9 cellular contexts compared by ENCODE assay signal in the genomic region with DNA sequence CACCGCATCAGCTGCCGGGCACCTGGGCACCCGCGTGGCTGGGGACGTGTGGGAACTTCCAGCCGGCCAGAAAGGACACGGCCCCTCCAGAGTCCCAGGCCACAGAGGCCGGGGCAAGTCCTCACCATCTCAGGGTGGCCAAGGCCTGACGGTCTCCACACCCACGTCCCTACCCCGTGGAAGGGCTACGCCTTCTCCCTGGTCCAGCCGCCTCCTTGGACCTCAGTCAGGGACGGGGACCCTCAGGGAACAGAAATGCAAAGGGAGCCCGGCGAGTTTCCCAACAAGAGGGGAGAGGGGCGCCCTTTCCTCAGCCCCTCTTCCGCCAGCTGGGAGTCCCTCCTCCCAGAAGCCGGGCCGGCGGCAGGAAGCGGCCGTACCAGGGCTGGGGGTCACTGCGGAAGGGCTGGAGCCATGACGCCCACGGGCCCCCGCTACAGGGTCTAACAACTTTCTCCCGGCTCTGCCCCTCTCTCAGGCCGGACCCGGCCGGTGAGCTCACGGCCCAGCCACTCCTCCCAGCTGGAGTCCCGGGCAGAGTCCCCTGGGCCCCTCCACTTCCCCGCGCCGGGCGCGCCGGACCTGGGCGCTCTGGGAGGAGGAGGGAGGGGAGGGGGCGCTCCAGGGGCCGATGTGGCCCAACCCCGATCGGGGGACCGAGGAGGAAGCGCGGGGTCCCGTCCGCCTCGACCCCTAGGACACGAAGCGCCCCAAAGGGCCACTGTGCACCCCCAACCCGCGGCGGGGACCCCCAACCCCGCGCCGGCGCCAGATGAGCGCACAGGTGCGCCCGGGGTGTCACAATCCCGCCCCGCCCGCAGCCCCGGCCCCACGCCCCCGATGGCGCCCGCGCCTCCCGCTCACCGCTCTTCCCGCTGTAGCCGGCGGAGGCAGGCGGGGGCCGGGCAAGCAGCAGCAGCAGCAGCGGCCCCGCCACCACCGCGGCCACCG. TPM values are rescaled to one million over a fixed set of nuclear protein-coding genes. Genes with fewer than 3 reads are reported as not detected.
DNase-seq lines count a peak whose midpoint lies in the region; ATAC-seq, FAIRE-seq and TF ChIP-seq lines count a peak whose summit lies in the region.
"Had no signal": no experiment of that assay in that cellular context is flagged by ENCODE, and none has a peak within 500 bp of the region (broad histone marks: within the 10 kb centered on the region; RNA-seq: fewer than 3 reads in every experiment).

No MANE protein-coding gene starts in this region.

- POLR2A ChIA-PET in WTC11 (lab: Charles Lee): interaction anchor here (0.8 to 1.3 kb wide), 2 partner anchors 19 to 198 kb away, joined by 3 read pairs; no protein-coding TSS in a partner anchor

- CTCF ChIA-PET in WTC11 (lab: Charles Lee): interaction anchor here (0.6 to 2.6 kb wide), 9 partner anchors 10 to 195 kb away, joined by 3 to 13 read pairs (median 4); partner anchors contain the start of gene AXIN1

- H3K36me3 Mint-ChIP-seq in activated T-cell treated with anti-CD3 and anti-CD28 coated beads, Interleukin-2, amount 50 U/mL, for 24 hours (ENCODE audit: low read depth): peaks cover 3% of the 10 kb centered on the region
- peaks cover 2% of the 10 kb centered on the region for H3K36me3 Mint-ChIP-seq in WTC11

- peaks cover 9 to 21% (median 17%) of the 10 kb centered on the region in 3 donors for H3K4me1 ChIP-seq in pancreas

- ATAC-seq in HG03066 (IDR thresholded peaks at IDR 0.05; ENCODE audit: low read depth, unreplicated experiment) (peak; percentile 28), WTC11 (no peak), pancreas (peak; percentile 5 to 11 (median 10))

- H3K4me1 Mint-ChIP-seq in activated T-cell treated with anti-CD3 and anti-CD28 coated beads, Interleukin-2, amount 50 U/mL, for 24 hours (ENCODE audit: low read depth): peaks cover 27% of the 10 kb centered on the region
- peaks cover 31% of the 10 kb centered on the region for H3K4me1 Mint-ChIP-seq in WTC11

- DNase-seq in activated T-cell treated with anti-CD3 and anti-CD28 coated beads, Interleukin-2, amount 50 U/mL, for 24 hours: no peak
- DNase-seq in activated T-cell treated with anti-CD3 and anti-CD28 coated beads, Interleukin-2, amount 50 U/mL, for 1 hour: no peak
- DNase-seq in WTC11 (ENCODE audit: low spot score) (peak; percentile 53), fibroblast of villous mesenchyme (ENCODE audit: low read depth) (no peak), pancreas (peak in 5 of 6 donors; percentile 57 to 90 (median 74)), cerebellar cortex (ENCODE audit: low spot score) (no peak), NCI-H1105 (lab: John Stamatoyannopoulos, UW) (no peak)

- peaks cover 0 to 13% (median 0%) of the 10 kb centered on the region in 3 donors for H3K36me3 ChIP-seq in pancreas

- peak overlapping the region; percentile 50 for H3K27ac Mint-ChIP-seq in activated T-cell treated with anti-CD3 and anti-CD28 coated beads, Interleukin-2, amount 50 U/mL, for 24 hours
- H3K27ac Mint-ChIP-seq in WTC11: no peak overlapping the region

- intact Hi-C loops in pancreas (cut with DNase I): loop anchor here in 1 of 3 donors (10.0 kb wide), 1 partner anchor 274 kb away; no protein-coding TSS in a partner anchor

- peak overlapping the region; percentile 81 to 93 (median 83) for H3K27ac ChIP-seq in pancreas

- TF ChIP-seq CTCF in WTC11 (IDR thresholded peaks at IDR 0.05) (no peak), fibroblast of villous mesenchyme (IDR thresholded peaks at IDR 0.05; ENCODE audit: insufficient read depth, low read depth, low read length) (no peak), pancreas (IDR thresholded peaks at IDR 0.05) (no peak)

- H3K27me3 Mint-ChIP-seq in activated T-cell treated with anti-CD3 and anti-CD28 coated beads, Interleukin-2, amount 50 U/mL, for 24 hours: no peaks in the 10 kb centered on the region
- H3K27me3 Mint-ChIP-seq in WTC11 (ENCODE audit: low read depth): no peaks in the 10 kb centered on the region

- H3K9me3 Mint-ChIP-seq in activated T-cell treated with anti-CD3 and anti-CD28 coated beads, Interleukin-2, amount 50 U/mL, for 24 hours: no peaks in the 10 kb centered on the region
- no peaks in the 10 kb centered on the region for H3K9me3 Mint-ChIP-seq in WTC11

- peak overlapping the region; percentile 78 for H3K4me3 Mint-ChIP-seq in activated T-cell treated with anti-CD3 and anti-CD28 coated beads, Interleukin-2, amount 50 U/mL, for 24 hours
- peak overlapping the region; percentile 79 for H3K4me3 Mint-ChIP-seq in WTC11

- no peaks in the 10 kb centered on the region for H3K27me3 ChIP-seq in pancreas

- WGBS in pancreas, 2 donors: 1% methylated on average over 54 to 83 of the region's 83 CpGs

- H3K9me3 ChIP-seq in pancreas: no peaks in the 10 kb centered on the region

- FAIRE-seq in pancreas (lab: Jason Lieb, UNC): no peak
- FAIRE-seq: GM18507 had no signal

- peak overlapping the region; percentile 74 for H3K4me3 ChIP-seq in fibroblast of villous mesenchyme (ENCODE audit: low read depth, low read length)
- H3K4me3 ChIP-seq in pancreas: peak overlapping the region; percentile 73 to 95 (median 82)

TF ChIP-seq in WTC11, 78 proteins besides CTCF, POLR2A, EP300 and RAD21 (continues in another document):
- peak; percentile 53; the same call in 1 of the 2 replicates for TF ChIP-seq HMGXB4 (CRISPR knock-in tag; IDR thresholded peaks at IDR 0.05)
- TF ChIP-seq, protein P1, sequence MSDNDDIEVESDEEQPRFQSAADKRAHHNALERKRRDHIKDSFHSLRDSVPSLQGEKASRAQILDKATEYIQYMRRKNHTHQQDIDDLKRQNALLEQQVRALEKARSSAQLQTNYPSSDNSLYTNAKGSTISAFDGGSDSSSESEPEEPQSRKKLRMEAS (CRISPR knock-in tag; IDR thresholded peaks at IDR 0.05): 0 out of 2 replicates have a peak, but pooled peaks have one; percentile 19
- TF ChIP-seq NR2C2 (CRISPR knock-in tag; IDR thresholded peaks at IDR 0.05): no peak
- TF ChIP-seq AR (CRISPR knock-in tag; IDR thresholded peaks at IDR 0.05): no peak

RNA-seq across cellular contexts. Expression of gene PGAP6, which starts 0.7 kb away (rescaled TPM):
- total RNA-seq in WTC11 (2021): 104 to 108 TPM (median 107 TPM) in 3 replicates
- total RNA-seq in fibroblast of villous mesenchyme: 51.5 and 52.2 TPM in 2 replicates
- total RNA-seq in pancreas: 10 to 100 TPM; 53.1 to 75.5 (median 58.9) TPM
- polyA plus RNA-seq in pancreas: 10 to 100 TPM; 62.1 to 88.5 TPM

RNA-seq across cellular contexts. Expression of gene MRPL28, which starts 10.8 kb away (rescaled TPM):
- total RNA-seq in WTC11 (2021): 119 to 144 TPM (median 140 TPM) in 3 replicates
- 80.3 and 86.7 TPM in 2 replicates for total RNA-seq in fibroblast of villous mesenchyme
- total RNA-seq in pancreas: 10 to 100 TPM in 5 of 6 donors, 1 to 10 TPM in 1; 9.2 to 22.0 (median 18.6) TPM
- polyA plus RNA-seq in pancreas: 10 to 100 TPM; 58.1 to 65.4 TPM

RNA-seq across cellular contexts. Expression of gene NME4, which starts 15.9 kb away (rescaled TPM):
- total RNA-seq in WTC11 (2021): 467 to 550 TPM (median 535 TPM) in 3 replicates
- total RNA-seq in fibroblast of villous mesenchyme: 126 TPM in 2 replicates
- 10 to 100 TPM; 11.0 to 32.5 (median 20.8) TPM for total RNA-seq in pancreas
- 10 to 100 TPM; 48.4 to 68.6 TPM for polyA plus RNA-seq in pancreas

RNA-seq across cellular contexts. Expression of gene DECR2, which starts 20.6 kb away (rescaled TPM):
- total RNA-seq in WTC11 (2021) (37.8 to 43.6 TPM (median 40.7 TPM) in 3 replicates), fibroblast of villous mesenchyme (11.6 and 16.0 TPM in 2 replicates), pancreas (10 to 100 TPM in 5 of 6 donors, 1 to 10 TPM in 1; 9.2 to 21.4 (median 15.6) TPM)
- polyA plus RNA-seq in pancreas: 10 to 100 TPM; 48.8 to 68.0 TPM

RNA-seq across cellular contexts. Expression of gene AXIN1, which starts 28.6 kb away (rescaled TPM):
- total RNA-seq in WTC11 (2021): 48.0 to 50.3 TPM (median 48.9 TPM) in 3 replicates
- total RNA-seq in fibroblast of villous mesenchyme: 14.5 and 16.4 TPM in 2 replicates
- 10 to 100 TPM in 3 of 6 donors, 1 to 10 TPM in 3; 8.0 to 13.6 (median 9.6) TPM for total RNA-seq in pancreas
- polyA plus RNA-seq in pancreas: 10 to 100 TPM; 12.3 to 12.8 TPM

Comparison
In these comparisons a context has a peak if more than half of its experiments do, and no peak if none do; other contexts are left out.
1. DNase-seq: peak in WTC11 (single experiment) and pancreas (5 of 6); none in activated T-cell treated with anti-CD3 and anti-CD28 coated beads, Interleukin-2, amount 50 U/mL, for 24 hours (single experiment), activated T-cell treated with anti-CD3 and anti-CD28 coated beads, Interleukin-2, amount 50 U/mL, for 1 hour (single experiment), fibroblast of villous mesenchyme (single experiment), cerebellar cortex (single experiment) and NCI-H1105 (single experiment).